Comparison of ENCODE assay signal across 8 cellular contexts in the genomic region with DNA sequence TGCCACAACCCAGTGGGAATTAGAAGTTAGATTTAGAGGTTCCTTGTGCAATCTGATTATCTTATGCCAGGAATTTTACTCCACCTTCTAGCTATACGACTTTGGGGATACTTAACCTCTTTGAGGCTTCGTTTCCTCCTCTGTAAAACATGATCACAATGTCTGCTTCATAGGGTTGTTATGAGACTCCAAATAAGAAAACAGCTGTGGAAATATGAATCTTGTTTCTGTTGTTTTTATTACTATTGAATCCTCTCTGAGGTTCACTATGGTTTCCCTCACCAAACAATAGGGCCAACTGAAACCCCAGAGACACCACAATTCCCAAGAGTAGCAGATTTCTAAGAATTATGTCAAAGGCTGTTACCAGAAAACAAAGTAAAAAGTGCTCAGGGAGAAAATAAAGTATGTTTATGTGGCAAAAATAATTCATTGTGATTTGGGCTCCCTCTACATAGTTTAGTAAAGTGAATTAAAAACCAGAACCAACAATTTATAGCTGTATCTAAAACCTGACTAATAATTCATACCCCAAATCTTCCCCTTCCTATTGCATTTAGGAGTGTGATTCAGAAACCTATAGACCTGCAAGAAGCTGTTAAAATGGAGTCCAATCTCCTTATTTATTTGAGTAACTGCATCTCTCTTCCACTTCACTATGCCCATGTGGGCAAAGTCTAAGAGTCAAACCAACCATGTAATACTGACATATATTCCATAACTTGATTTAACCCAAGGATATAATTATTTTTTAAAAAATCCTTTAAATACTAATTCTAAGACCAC. TPM values are rescaled to one million over a fixed set of nuclear protein-coding genes. Genes with fewer than 3 reads are reported as not detected.
A peak's percentile ranks its signal among the peaks of the same experiment; 100 is the strongest.
DNase-seq lines count a peak whose midpoint lies in the region; ATAC-seq and TF ChIP-seq lines count a peak whose summit lies in the region.

No MANE protein-coding gene starts in this region.

- H3K27me3 ChIP-seq in mammary epithelial cell (ENCODE audit: insufficient read depth, low read length) (no peaks in the 10 kb centered on the region), psoas muscle (ENCODE audit: insufficient read depth in 3 of 3, low read length in 2 of 3) (no peaks in the 10 kb centered on the region)

- no peaks in the 10 kb centered on the region for H3K9me3 ChIP-seq in mammary epithelial cell (replicated peaks; ENCODE audit: insufficient read depth, low read length)
- no peaks in the 10 kb centered on the region for H3K9me3 ChIP-seq in psoas muscle

- no peak overlapping the region for H2AFZ ChIP-seq in mammary epithelial cell (ENCODE audit: low read depth, low read length)

- ATAC-seq in GM18502 (IDR thresholded peaks at IDR 0.05; ENCODE audit: poor library complexity, unreplicated experiment) = peak; percentile 48
- peak; percentile 54 for ATAC-seq in HG03460 (IDR thresholded peaks at IDR 0.05; ENCODE audit: unreplicated experiment)
- no peak for ATAC-seq in psoas muscle

- dilution Hi-C loops in mammary epithelial cell (cut with HindIII; ENCODE audit: low sequenced_read_pairs) = no loop called here

- TF ChIP-seq CTCF in mammary epithelial cell (conservative IDR thresholded peaks at IDR 0.05 in 1 of 2, IDR thresholded peaks at IDR 0.05 in 1 of 2; ENCODE audit: extremely low read depth in 1 of 2, insufficient read depth in 1 of 2, low read depth in 1 of 2, low read length in 2 of 2) (no peak), psoas muscle (IDR thresholded peaks at IDR 0.05) (no peak)

- no peak overlapping the region for H3K4me2 ChIP-seq in mammary epithelial cell (ENCODE audit: insufficient read depth, low read depth, low read length)

- no peak overlapping the region for H3K4me3 ChIP-seq in mammary epithelial cell (replicated peaks in 1 of 3; ENCODE audit: insufficient read depth in 1 of 3, low read depth in 2 of 3, low read length in 3 of 3)
- no peak overlapping the region for H3K4me3 ChIP-seq in psoas muscle

- H3K27ac ChIP-seq in mammary epithelial cell (ENCODE audit: insufficient read depth, low read depth, low read length) (peak overlapping the region; percentile 57), psoas muscle (peak overlapping the region; percentile 83)

- H3K4me1 ChIP-seq in mammary epithelial cell (ENCODE audit: insufficient read depth, low read length) = peaks cover 31% of the 10 kb centered on the region
- H3K4me1 ChIP-seq in psoas muscle = peaks cover 44% of the 10 kb centered on the region

- DNase-seq in mammary epithelial cell (no peak), psoas muscle (no peak), NCI-H1436 (lab: John Stamatoyannopoulos, UW) (no peak), NCI-H774 (lab: John Stamatoyannopoulos, UW) (no peak), DMS 273 treated with DMSO at 0.1 percent for 48 hours (lab: John Stamatoyannopoulos, UW) (no peak), kidney tubule cell (ENCODE audit: low spot score) (no peak)

- CTCF ChIA-PET in mammary epithelial cell (lab: Charles Lee; ENCODE audit: low non-redundant PET) = interaction anchor here (0.6 kb wide), 1 partner anchor 305 kb away, joined by 4 read pairs; no protein-coding TSS in a partner anchor

- in situ Hi-C loops in mammary epithelial cell (cut with MboI; ENCODE audit: low sequenced_read_pairs in 2 of 2) = no loop called here

- H3K36me3 ChIP-seq in mammary epithelial cell (ENCODE audit: insufficient read depth, low read length) (peaks cover 2% of the 10 kb centered on the region), psoas muscle (ENCODE audit: insufficient read depth in 1 of 2, low read depth in 1 of 2) (no peaks in the 10 kb centered on the region)

- no peak overlapping the region for H3K9ac ChIP-seq in mammary epithelial cell (ENCODE audit: insufficient read depth, low read length)

- H4K20me1 ChIP-seq in mammary epithelial cell (ENCODE audit: insufficient read depth, low read length) = no peaks in the 10 kb centered on the region

- BruUV-seq in mammary epithelial cell (replicated peaks; lab: Mats Ljungman, UMichigan) = no TSS peak

- 50% methylated on average over 2 of the region's 2 CpGs for WGBS in mammary epithelial cell (ENCODE audit: low coverage, missing lambda C conversion rate)
- WGBS in psoas muscle, 3 donors = 10 to 15% (median 11%) methylated on average over 2 of the region's 2 CpGs

- intact Hi-C loops in mammary epithelial cell (cut with micrococcal nuclease) (no loop called here), psoas muscle (cut with DNase I) (loop anchor here in 1 of 2 donors (5.0 kb wide), 1 partner anchor 37 kb away; a partner anchor contains a TSS)

- peaks cover 78% of the 10 kb centered on the region for H3K79me2 ChIP-seq in mammary epithelial cell (ENCODE audit: insufficient read depth, low read length)

RNA-seq across cellular contexts. Expression of a gene that starts 38.4 kb away (rescaled TPM):
- total RNA-seq in mammary epithelial cell = 10 to 100 TPM; 23.2 to 26.3 TPM
- 11.1 TPM for polyA plus RNA-seq in mammary epithelial cell
- 28.7 TPM for polyA minus RNA-seq in mammary epithelial cell
- total RNA-seq in psoas muscle = 10 to 100 TPM; 10.8 to 23.5 (median 18.5) TPM
- 10 to 100 TPM in 1 of 3 donors, 1 to 10 TPM in 2; 5.1 to 10.8 (median 5.3) TPM for polyA plus RNA-seq in psoas muscle

Comparison
In these comparisons a context has a peak if more than half of its experiments do, and no peak if none do; other contexts are left out.
1. ATAC-seq: peak in GM18502 (single experiment) and HG03460 (single experiment); none in psoas muscle (0 of 4).